In the genomic region with DNA sequence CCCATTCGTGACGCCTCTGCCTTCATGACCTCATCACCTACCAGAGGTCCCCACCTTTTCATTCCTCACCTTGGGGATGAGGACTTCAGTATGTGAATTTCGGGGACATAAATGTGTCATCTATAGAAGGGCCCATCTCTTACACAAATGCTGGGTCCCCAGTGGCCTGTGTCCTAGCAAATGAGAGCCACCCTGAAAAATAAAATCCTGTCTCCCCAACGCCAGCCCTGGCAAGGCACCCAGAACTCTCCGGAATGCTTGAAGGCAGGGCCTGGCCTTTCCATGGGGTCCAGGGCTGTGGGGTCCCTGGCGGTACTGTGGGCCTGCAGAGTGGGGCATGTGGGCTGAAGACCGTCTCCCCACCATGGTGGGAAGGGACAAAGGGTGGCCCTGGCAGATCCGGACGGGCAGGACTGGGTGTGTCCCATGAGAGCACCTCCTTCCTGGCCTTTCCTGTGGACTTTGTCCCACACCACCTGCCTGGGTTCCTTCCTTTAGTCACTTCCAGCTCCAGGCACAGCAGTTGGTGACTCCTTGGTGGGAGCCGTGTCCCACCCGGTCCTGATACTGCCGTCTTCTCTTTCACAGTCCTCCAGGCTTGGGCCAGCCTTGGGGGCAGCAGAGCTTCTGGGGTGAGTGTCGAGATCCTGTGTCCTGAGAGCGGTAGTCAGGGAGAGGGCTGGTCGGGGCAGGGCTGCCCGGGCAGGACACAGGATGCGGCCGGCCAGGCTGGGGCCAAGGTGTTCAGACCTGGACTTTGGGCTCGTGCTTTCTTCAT, we compare ENCODE assay signal across 15 cellular contexts. TPM values are rescaled to one million over a fixed set of nuclear protein-coding genes. Genes with fewer than 3 reads are reported as not detected.
DNase-seq lines count a peak whose midpoint lies in the region; ATAC-seq and TF ChIP-seq lines count a peak whose summit lies in the region.
"Had no signal": no experiment of that assay in that cellular context is flagged by ENCODE, and none has a peak within 500 bp of the region (broad histone marks: within the 10 kb centered on the region; RNA-seq: fewer than 3 reads in every experiment).

No MANE protein-coding gene starts in this region.

- H3K9ac ChIP-seq in colonic mucosa (ENCODE audit: low read depth in 2 of 2, low read length in 2 of 2) = peak overlapping the region; percentile 45 to 91
- H3K9ac ChIP-seq: BLaER1 had no signal

- H3K27ac ChIP-seq in 22Rv1 = peak overlapping the region; percentile 75
- H3K27ac ChIP-seq in colonic mucosa = peak overlapping the region; percentile 82
- peak overlapping the region; percentile 67 for H3K27ac ChIP-seq in muscle layer of duodenum (ENCODE audit: low read length)
- H3K27ac ChIP-seq: BLaER1, prostate gland, uterus had no signal

- no peaks in the 10 kb centered on the region for H3K27me3 ChIP-seq in colonic mucosa
- no peaks in the 10 kb centered on the region for H3K27me3 ChIP-seq in muscle layer of duodenum (ENCODE audit: low read depth, low read length)
- H3K27me3 ChIP-seq: BLaER1, uterus had no signal

- H3K4me3 ChIP-seq in colonic mucosa (peak overlapping the region; percentile 36), muscle layer of duodenum (ENCODE audit: low read depth in 1 of 2, low read length in 2 of 2) (peak overlapping the region in 1 of 2 donors; percentile 55)
- H3K4me3 ChIP-seq: BLaER1, prostate gland, uterus had no signal

- H3K9me3 ChIP-seq in colonic mucosa (no peaks in the 10 kb centered on the region), muscle layer of duodenum (ENCODE audit: control insufficient read depth in 1 of 2, low read length in 2 of 2) (no peaks in the 10 kb centered on the region)
- H3K9me3 ChIP-seq: BLaER1, prostate gland, uterus had no signal

- no peaks in the 10 kb centered on the region for H3K36me3 ChIP-seq in colonic mucosa
- peaks cover 0 to 6% of the 10 kb centered on the region in 2 donors for H3K36me3 ChIP-seq in muscle layer of duodenum (ENCODE audit: control insufficient read depth in 1 of 2, insufficient read depth in 2 of 2, low read length in 2 of 2)
- H3K36me3 ChIP-seq: prostate gland, uterus had no signal

- H3K4me1 ChIP-seq in colonic mucosa = peaks cover 11% of the 10 kb centered on the region
- H3K4me1 ChIP-seq in muscle layer of duodenum (ENCODE audit: control insufficient read depth in 1 of 2, insufficient read depth in 2 of 2, low read length in 2 of 2) = peaks cover 0 to 5% of the 10 kb centered on the region in 2 donors
- H3K4me1 ChIP-seq: prostate gland, uterus had no signal

- TF ChIP-seq CTCF in 22Rv1 (IDR thresholded peaks at IDR 0.05) (no peak), colonic mucosa (IDR thresholded peaks at IDR 0.05) (no peak)

- ATAC-seq in HG02588 (IDR thresholded peaks at IDR 0.05; ENCODE audit: unreplicated experiment) = no peak

- peak; percentile 22 for DNase-seq in D341Med (ENCODE audit: low spot score)
- DNase-seq in colonic mucosa = peak; percentile 91
- no peak for DNase-seq in amygdala (lab: John Stamatoyannopoulos, UW)
- DNase-seq in Ammon's horn (ENCODE audit: low spot score) = no peak
- no peak for DNase-seq in NCI-H69 (lab: John Stamatoyannopoulos, UW)
- DNase-seq: amniotic stem cell; KG1; NCI-H2227 treated with DMSO at 0.1 percent for 48 hours; stimulated activated CD4-positive, alpha-beta T cell treated with anti-CD3 and anti-CD28 coated beads, Interleukin-2, amount 100 ng/mL, for 24 hours had no signal

- intact Hi-C loops in colonic mucosa (cut with DNase I) = loop anchor here (10.0 kb wide), 1 partner anchor 90 kb away; no protein-coding TSS in a partner anchor

RNA-seq across cellular contexts. Expression of gene CAPN10, which starts 18.6 kb away (rescaled TPM):
- 10 to 100 TPM; 29.1 to 47.8 TPM for total RNA-seq in colonic mucosa

RNA-seq across cellular contexts. Expression of gene GPR35, which starts 20.2 kb away (rescaled TPM):
- total RNA-seq in colonic mucosa = 10 to 100 TPM; 64.4 to 92.2 TPM

RNA-seq across cellular contexts. Expression of gene RNPEPL1, which starts 36.8 kb away (rescaled TPM):
- total RNA-seq in colonic mucosa = 100 to 1,000 TPM in 1 of 2 donors, 10 to 100 TPM in 1; 87.2 to 108 TPM

RNA-seq across cellular contexts. Expression of gene DUSP28, which starts 45.0 kb away (rescaled TPM):
- 1 to 10 TPM; 3.9 to 5.3 TPM for total RNA-seq in colonic mucosa

RNA-seq across cellular contexts. Expression of gene ANKMY1, which starts 47.3 kb away (rescaled TPM):
- total RNA-seq in colonic mucosa = 10 to 100 TPM; 12.3 to 18.1 TPM

Comparison
In these comparisons a context has a peak if more than half of its experiments do, and no peak if none do; other contexts are left out.
1. DNase-seq: peak in D341Med (single experiment) and colonic mucosa (single experiment); none in amygdala (0 of 56), Ammon's horn (single experiment) and NCI-H69 (single experiment).
2. Peak in every context shown above with its lines, with median percentiles within 50 percentile points of each other: H3K27ac ChIP-seq.